In genomic region chr7:15567652-15568051, GRCh38 we compare ENCODE assay signal across 37 cellular contexts. TPM values are rescaled to one million over a fixed set of nuclear protein-coding genes. Genes with fewer than 3 reads are reported as not detected.
"Had no signal": no experiment of that assay in that cellular context is flagged by ENCODE, and none has a peak within 500 bp of the region (broad histone marks: within the 10 kb centered on the region; RNA-seq: fewer than 3 reads in every experiment).

No MANE protein-coding gene starts in this region.

- H3K36me3 ChIP-seq: MG63, WERI-Rb-1 had no signal

- H3K27me3 ChIP-seq: MG63 had no signal

- H3K9me3 ChIP-seq: MG63 had no signal

- H3K27ac ChIP-seq: PC-9, RWPE1, WERI-Rb-1 had no signal

- DNase-seq: activated CD4-positive, alpha-beta memory T cell treated with anti-CD3 and anti-CD28 coated beads, Interleukin-2, amount 10 ng/mL, durations not matched to agents 7 days and 5 days; activated CD4-positive, alpha-beta T cell treated with anti-CD3 and anti-CD28 coated beads for 1 hour; activated CD4-positive, alpha-beta T cell treated with anti-CD3 and anti-CD28 coated beads for 48 hours; activated CD4-positive, CD25-positive, alpha-beta regulatory T cell; activated CD8-positive, alpha-beta memory T cell treated with anti-CD3 and anti-CD28 coated beads for 24 hours; activated CD8-positive, alpha-beta memory T cell treated with anti-CD3 and anti-CD28 coated beads, Interleukin-2, amount 10 ng/mL, durations not matched to agents 7 days and 5 days; activated CD8-positive, alpha-beta memory T cell treated with anti-CD3 and anti-CD28 coated beads, Interleukin-2, amount 50 U/mL, for 48 hours; activated effector memory CD4-positive, alpha-beta T cell treated with anti-CD3 and anti-CD28 coated beads, Interleukin-2, amount 50 U/mL, for 16 hours; activated naive CD4-positive, alpha-beta T cell; activated naive CD4-positive, alpha-beta T cell treated with anti-CD3 and anti-CD28 coated beads, Interleukin-2, amount 50 U/mL, for 16 hours; activated naive CD8-positive, alpha-beta T cell treated with anti-CD3 and anti-CD28 coated beads for 36 hours; activated T-cell treated with anti-CD3 and anti-CD28 coated beads, Interleukin-2, amount 50 U/mL, for 48 hours; amniotic stem cell; aorta; Kasumi-1; KG1; MG63; MV-4-11; NCI-H1092; NCI-H1417 treated with DMSO at 0.1 percent for 48 hours; NCI-H1694; NCI-H1930; NCI-H2081 treated with DMSO at 0.1 percent for 48 hours; NCI-H2171; NCI-H510A treated with DMSO at 0.1 percent for 48 hours; NCI-H526 treated with DMSO at 0.1 percent for 48 hours; NCI-H82; NK-92 treated with Interleukin-12 subunit alpha and Interleukin-12 subunit beta, amount 100 ng/mL, for 24 hours; PC-9; Right ventricle myocardium superior; SW 1271; T-helper 1 cell; T-helper 2 cell; T-helper 9 cell; WERI-Rb-1 had no signal

- ATAC-seq: activated CD8-positive, alpha-beta memory T cell treated with anti-CD3 and anti-CD28 coated beads, Interleukin-2, amount 10 ng/mL, durations not matched to agents 7 days and 5 days had no signal

- H3K4me3 ChIP-seq: MG63, PC-9 had no signal

RNA-seq across cellular contexts. Expression of gene AGMO, which starts 5.8 kb away (rescaled TPM):
- total RNA-seq: activated CD4-positive, alpha-beta memory T cell treated with anti-CD3 and anti-CD28 coated beads, Interleukin-2, amount 10 ng/mL, durations not matched to agents 7 days and 5 days; activated CD8-positive, alpha-beta memory T cell treated with anti-CD3 and anti-CD28 coated beads, Interleukin-2, amount 10 ng/mL, durations not matched to agents 7 days and 5 days; activated naive CD8-positive, alpha-beta T cell treated with anti-CD3 and anti-CD28 coated beads for 36 hours; OCI-LY7; PC-9 had no signal
